1 cellular context compared by ENCODE assay signal in the genomic region with DNA sequence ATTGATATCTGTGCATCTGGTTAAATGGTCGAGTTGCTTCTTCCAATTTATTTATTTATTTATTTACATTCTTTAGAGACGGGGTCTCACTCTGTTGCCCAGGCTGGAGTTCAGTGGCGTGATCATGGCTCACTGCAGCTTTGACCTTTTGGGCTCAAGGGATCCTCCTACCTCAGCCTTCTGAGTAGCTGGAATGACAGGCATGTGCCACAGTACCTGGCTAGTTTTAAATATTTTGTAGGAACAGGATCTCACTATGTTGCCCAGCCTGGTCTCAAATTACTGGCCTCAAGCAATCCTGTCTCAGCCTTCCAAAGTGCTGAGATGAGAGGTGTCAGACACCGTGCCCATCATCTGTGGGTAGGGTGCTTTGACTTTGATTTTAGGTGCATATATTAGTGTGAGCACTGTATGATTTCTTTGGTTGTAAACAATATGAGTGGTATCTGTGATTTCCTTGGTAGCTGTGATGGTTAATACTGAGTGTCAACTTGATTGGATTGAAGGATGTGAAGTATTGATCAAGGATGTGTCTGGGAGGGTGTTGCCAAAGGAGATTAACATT.
TF ChIP-seq lines count a peak whose summit lies in the region.

No MANE protein-coding gene starts in this region.

TF ChIP-seq in K562, 482 proteins besides CTCF, POLR2A, EP300 and RAD21 (continued from another document):
- TF ChIP-seq, protein P1, sequence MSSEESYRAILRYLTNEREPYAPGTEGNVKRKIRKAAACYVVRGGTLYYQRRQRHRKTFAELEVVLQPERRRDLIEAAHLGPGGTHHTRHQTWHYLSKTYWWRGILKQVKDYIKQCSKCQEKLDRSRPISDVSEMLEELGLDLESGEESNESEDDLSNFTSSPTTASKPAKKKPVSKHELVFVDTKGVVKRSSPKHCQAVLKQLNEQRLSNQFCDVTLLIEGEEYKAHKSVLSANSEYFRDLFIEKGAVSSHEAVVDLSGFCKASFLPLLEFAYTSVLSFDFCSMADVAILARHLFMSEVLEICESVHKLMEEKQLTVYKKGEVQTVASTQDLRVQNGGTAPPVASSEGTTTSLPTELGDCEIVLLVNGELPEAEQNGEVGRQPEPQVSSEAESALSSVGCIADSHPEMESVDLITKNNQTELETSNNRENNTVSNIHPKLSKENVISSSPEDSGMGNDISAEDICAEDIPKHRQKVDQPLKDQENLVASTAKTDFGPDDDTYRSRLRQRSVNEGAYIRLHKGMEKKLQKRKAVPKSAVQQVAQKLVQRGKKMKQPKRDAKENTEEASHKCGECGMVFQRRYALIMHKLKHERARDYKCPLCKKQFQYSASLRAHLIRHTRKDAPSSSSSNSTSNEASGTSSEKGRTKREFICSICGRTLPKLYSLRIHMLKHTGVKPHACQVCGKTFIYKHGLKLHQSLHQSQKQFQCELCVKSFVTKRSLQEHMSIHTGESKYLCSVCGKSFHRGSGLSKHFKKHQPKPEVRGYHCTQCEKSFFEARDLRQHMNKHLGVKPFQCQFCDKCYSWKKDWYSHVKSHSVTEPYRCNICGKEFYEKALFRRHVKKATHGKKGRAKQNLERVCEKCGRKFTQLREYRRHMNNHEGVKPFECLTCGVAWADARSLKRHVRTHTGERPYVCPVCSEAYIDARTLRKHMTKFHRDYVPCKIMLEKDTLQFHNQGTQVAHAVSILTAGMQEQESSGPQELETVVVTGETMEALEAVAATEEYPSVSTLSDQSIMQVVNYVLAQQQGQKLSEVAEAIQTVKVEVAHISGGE (CRISPR knock-in tag; IDR thresholded peaks at IDR 0.05) = peak in 1 of 3 experiments; percentile 70; a peak in 2 of 6 replicates
- TF ChIP-seq CHD1 (IDR thresholded peaks at IDR 0.05; ENCODE audit: low read length) (no peak), HNRNPK (IDR thresholded peaks at IDR 0.05; ENCODE audit: low read depth, low read length, poor library complexity, severe bottlenecking) (no peak), ZNF121 (CRISPR knock-in tag; conservative IDR thresholded peaks at IDR 0.05) (peak; percentile 73)
